In genomic region chr14:38618514-38618913, GRCh38 we compare ENCODE assay signal across 16 cellular contexts.
DNase-seq lines count a peak whose midpoint lies in the region; ATAC-seq, FAIRE-seq and TF ChIP-seq lines count a peak whose summit lies in the region.
"Had no signal": no experiment of that assay in that cellular context is flagged by ENCODE, and none has a peak within 500 bp of the region (broad histone marks: within the 10 kb centered on the region; RNA-seq: fewer than 3 reads in every experiment).

No MANE protein-coding gene starts in this region.

- H4K8ac ChIP-seq in neuronal stem cell (ENCODE audit: low read depth, low read length) = no peak overlapping the region

- CTCF ChIA-PET in OCI-LY7 (lab: Charles Lee; ENCODE audit: unreplicated experiment) = no interaction called here

- H4K20me1 ChIP-seq in OCI-LY7 (ENCODE audit: insufficient read depth, low read length) = no peaks in the 10 kb centered on the region

- H2BK5ac ChIP-seq in neuronal stem cell (ENCODE audit: low read length) = no peak overlapping the region

- BruUV-seq in OCI-LY7 (replicated peaks; lab: Mats Ljungman, UMichigan) = no TSS peak

- no peak overlapping the region for H3K27ac ChIP-seq in OCI-LY7 (ENCODE audit: low read depth, low read length, poor library complexity, severe bottlenecking)
- H3K27ac ChIP-seq in neuronal stem cell (replicated peaks; ENCODE audit: low read length) = no peak overlapping the region
- H3K27ac ChIP-seq: esophagus squamous epithelium, HL-60, left ventricle myocardium inferior, VCaP had no signal

- H3K4me1 ChIP-seq in OCI-LY7 (ENCODE audit: insufficient read depth, low read length, poor library complexity, severe bottlenecking) = no peaks in the 10 kb centered on the region
- no peaks in the 10 kb centered on the region for H3K4me1 ChIP-seq in neuronal stem cell (ENCODE audit: control insufficient read depth in 2 of 2, insufficient read depth in 1 of 2, low read depth in 1 of 2, low read length in 2 of 2)
- H3K4me1 ChIP-seq: esophagus squamous epithelium, left ventricle myocardium inferior had no signal

- no peak for TF ChIP-seq POLR2A in GM12891 (IDR thresholded peaks at IDR 0.05; ENCODE audit: low read depth, low read length)

- H3K4me3 ChIP-seq in OCI-LY7 (ENCODE audit: low read depth, low read length, poor library complexity, severe bottlenecking) = no peak overlapping the region
- H3K4me3 ChIP-seq in neuronal stem cell (ENCODE audit: low read length in 2 of 2) = no peak overlapping the region
- H3K4me3 ChIP-seq: esophagus squamous epithelium, left ventricle myocardium inferior had no signal

- no peak overlapping the region for H2AK5ac ChIP-seq in neuronal stem cell (ENCODE audit: low read depth, low read length)

- H3K18ac ChIP-seq in neuronal stem cell (ENCODE audit: low read length) = no peak overlapping the region

- peak; percentile 67 for TF ChIP-seq CTCF in OCI-LY7 (conservative IDR thresholded peaks at IDR 0.05; ENCODE audit: low read length)

- no peak overlapping the region for H2BK12ac ChIP-seq in neuronal stem cell (ENCODE audit: low read length)

- no peak overlapping the region for H2AFZ ChIP-seq in OCI-LY7 (ENCODE audit: low read length)
- H2AFZ ChIP-seq in neuronal stem cell (ENCODE audit: low read length) = peak overlapping the region; percentile 73

- H3K9me3 ChIP-seq in OCI-LY7 (ENCODE audit: low read length) (no peaks in the 10 kb centered on the region), neuronal stem cell (replicated peaks in 1 of 2; ENCODE audit: control insufficient read depth in 2 of 2, insufficient read depth in 1 of 2, low read depth in 1 of 2, low read length in 2 of 2) (no peaks in the 10 kb centered on the region)
- H3K9me3 ChIP-seq: esophagus squamous epithelium had no signal

- H4K91ac ChIP-seq in neuronal stem cell (ENCODE audit: low read depth, low read length, poor library complexity) = no peak overlapping the region

- H3K4me2 ChIP-seq in OCI-LY7 (ENCODE audit: low read length) (no peak overlapping the region), neuronal stem cell (ENCODE audit: insufficient read depth, low read length, poor library complexity, severe bottlenecking) (no peak overlapping the region)

- H3K9me2 ChIP-seq in OCI-LY7 (ENCODE audit: insufficient read depth, low read length) = no peaks in the 10 kb centered on the region; the same call in 1 of the 2 replicates

- DNase-seq in GM12891 (ENCODE audit: insufficient read length, low spot score) = peak; percentile 1
- peak; percentile 11 for DNase-seq in OCI-LY7 (ENCODE audit: low spot score)
- no peak for DNase-seq in neuronal stem cell (ENCODE audit: low spot score)
- DNase-seq in activated CD4-positive, alpha-beta T cell treated with anti-CD3 and anti-CD28 coated beads for 1 hour = no peak
- no peak for DNase-seq in activated T-cell treated with anti-CD3 and anti-CD28 coated beads, Interleukin-2, amount 50 U/mL, for 1 hour
- DNase-seq in SKM-1 (lab: John Stamatoyannopoulos, UW; ENCODE audit: unreplicated experiment) = no peak
- DNase-seq: activated CD8-positive, alpha-beta memory T cell treated with anti-CD3 and anti-CD28 coated beads, Interleukin-2, amount 10 ng/mL, durations not matched to agents 7 days and 5 days; cortex of kidney; esophagus squamous epithelium; left ventricle myocardium inferior; naive thymus-derived CD8-positive, alpha-beta T cell; retina; stimulated activated CD4-positive, alpha-beta T cell treated with anti-CD3 and anti-CD28 coated beads, Interleukin-2, amount 100 ng/mL, for 24 hours had no signal

- H3K79me1 ChIP-seq in neuronal stem cell (ENCODE audit: low read depth, low read length) = no peaks in the 10 kb centered on the region

- no peak overlapping the region for H3K9ac ChIP-seq in neuronal stem cell (ENCODE audit: low read depth, low read length, poor library complexity)

- H3K4ac ChIP-seq in neuronal stem cell (ENCODE audit: low read length) = no peak overlapping the region

- no peak overlapping the region for H2BK120ac ChIP-seq in neuronal stem cell (ENCODE audit: low read depth, low read length)

- WGBS in neuronal stem cell (ENCODE audit: extremely low coverage in 2 of 2, insufficient read length in 2 of 2, insufficient replicate concordance in 1 of 2), 2 donors = no CpG with 5 or more reads among the region's 1 CpG

- H3K36me3 ChIP-seq in OCI-LY7 (ENCODE audit: insufficient read depth, low read length) = no peaks in the 10 kb centered on the region
- no peaks in the 10 kb centered on the region for H3K36me3 ChIP-seq in neuronal stem cell (replicated peaks in 1 of 2; ENCODE audit: control insufficient read depth in 2 of 2, insufficient read depth in 2 of 2, low read length in 2 of 2)
- H3K36me3 ChIP-seq: esophagus squamous epithelium, left ventricle myocardium inferior had no signal

- intact Hi-C loops in OCI-LY7 (cut with micrococcal nuclease; ENCODE audit: unreplicated experiment) = loop anchor here (10.0 kb wide), 1 partner anchor 714 kb away; no protein-coding TSS in a partner anchor

- H3K79me2 ChIP-seq in OCI-LY7 (ENCODE audit: insufficient read depth, low read depth, low read length) = no peaks in the 10 kb centered on the region

- H3K27me3 ChIP-seq in neuronal stem cell (ENCODE audit: control insufficient read depth in 3 of 3, insufficient read depth in 3 of 3, low read depth in 1 of 3, low read length in 3 of 3) = no peaks in the 10 kb centered on the region
- H3K27me3 ChIP-seq: esophagus squamous epithelium had no signal

- ATAC-seq in HG02623 (IDR thresholded peaks at IDR 0.05; ENCODE audit: unreplicated experiment) = peak; percentile 53
- ATAC-seq: activated CD8-positive, alpha-beta memory T cell treated with anti-CD3 and anti-CD28 coated beads, Interleukin-2, amount 10 ng/mL, durations not matched to agents 7 days and 5 days; naive thymus-derived CD8-positive, alpha-beta T cell had no signal

- POLR2A ChIA-PET in OCI-LY7 (lab: Charles Lee) = interaction anchor here (0.6 to 0.7 kb wide), 3 partner anchors 43 to 369 kb away, joined by 3 to 4 read pairs (median 3); no protein-coding TSS in a partner anchor

- H3K14ac ChIP-seq in neuronal stem cell (ENCODE audit: low read length) = no peak overlapping the region

- H3K23ac ChIP-seq in neuronal stem cell (ENCODE audit: low read depth, low read length, poor library complexity) = no peak overlapping the region

- FAIRE-seq in GM12891 (lab: Jason Lieb, UNC) = no peak

- no peak overlapping the region for H2BK15ac ChIP-seq in neuronal stem cell (ENCODE audit: low read length)

TF ChIP-seq in GM12891, 5 proteins besides CTCF, POLR2A, EP300 and RAD21:
- TF ChIP-seq TAF1 (IDR thresholded peaks at IDR 0.05; ENCODE audit: low read depth, low read length) = no peak
- no peak for TF ChIP-seq SPI1 (IDR thresholded peaks at IDR 0.05; ENCODE audit: low read depth, low read length)
- no peak for TF ChIP-seq PAX5 (IDR thresholded peaks at IDR 0.05; ENCODE audit: insufficient read depth, low read length, severe bottlenecking)
- no peak for TF ChIP-seq POLR2AphosphoS5 (IDR thresholded peaks at IDR 0.05; ENCODE audit: low read depth, low read length)
- TF ChIP-seq POU2F2 (IDR thresholded peaks at IDR 0.05; ENCODE audit: low read depth, low read length) = no peak

Comparison
In these comparisons a context has a peak if more than half of its experiments do, and no peak if none do; other contexts are left out.
1. DNase-seq: peak in GM12891 (single experiment) and OCI-LY7 (single experiment); none in neuronal stem cell (single experiment), activated CD4-positive, alpha-beta T cell treated with anti-CD3 and anti-CD28 coated beads for 1 hour (single experiment), activated T-cell treated with anti-CD3 and anti-CD28 coated beads, Interleukin-2, amount 50 U/mL, for 1 hour (single experiment) and SKM-1 (single experiment).